12 cellular contexts compared by ENCODE assay signal in the genomic region with DNA sequence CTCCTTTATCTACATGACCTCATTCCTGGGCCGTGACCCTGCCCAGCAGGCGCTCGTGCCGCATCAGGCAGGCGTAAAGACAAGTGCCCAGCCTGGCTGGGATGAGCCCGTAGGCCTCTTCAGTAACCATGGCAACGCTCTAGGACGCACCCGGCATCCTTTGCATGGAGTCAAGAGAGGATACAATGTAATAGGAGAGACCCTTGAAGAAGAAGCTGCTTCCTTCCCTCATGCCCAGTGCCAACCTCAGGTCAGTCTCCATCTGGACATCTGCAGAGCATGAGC. TPM values are rescaled to one million over a fixed set of nuclear protein-coding genes. Genes with fewer than 3 reads are reported as not detected.
A peak's percentile ranks its signal among the peaks of the same experiment; 100 is the strongest.
DNase-seq lines count a peak whose midpoint lies in the region; ATAC-seq, FAIRE-seq and TF ChIP-seq lines count a peak whose summit lies in the region.
"Had no signal": no experiment of that assay in that cellular context is flagged by ENCODE, and none has a peak within 500 bp of the region (broad histone marks: within the 10 kb centered on the region; RNA-seq: fewer than 3 reads in every experiment).

No MANE protein-coding gene starts in this region.

- no peak overlapping the region for H3K27ac ChIP-seq in K562 (ENCODE audit: extremely low read depth, low read depth, low read length)

- WGBS in K562 (ENCODE audit: insufficient coverage, low coverage, missing lambda C conversion rate), result 12% methylated on average over 9 of the region's 9 CpGs

- H3K9me3 ChIP-seq in K562 (replicated peaks; ENCODE audit: control insufficient read depth, insufficient read depth, low read depth, low read length), result no peaks in the 10 kb centered on the region; the same call in none of the 2 replicates

- BruUV-seq in K562 (replicated peaks; lab: Mats Ljungman, UMichigan), result no TSS peak

- peaks cover under 1% of the 10 kb centered on the region; the same call in 1 of the 3 replicates for H3K79me2 ChIP-seq in K562 (ENCODE audit: control insufficient read depth, insufficient read depth, low read length)

- peak overlapping the region; percentile 26 to 60 for H3K4me3 Mint-ChIP-seq in stimulated activated naive CD8-positive, alpha-beta T cell treated with anti-CD3 and anti-CD28 coated beads, Interleukin-15, amount 100 ng/mL, for 72 hours

- H3K4me1 Mint-ChIP-seq in stimulated activated naive CD8-positive, alpha-beta T cell treated with anti-CD3 and anti-CD28 coated beads, Interleukin-15, amount 100 ng/mL, for 72 hours, result peaks cover 47% of the 10 kb centered on the region

- peak overlapping the region in 1 of 2 experiments; percentile 13; a peak in 1 of 4 replicates for H3K9ac ChIP-seq in K562 (ENCODE audit: insufficient read depth in 1 of 2, low read depth in 2 of 2, low read length in 2 of 2)

- no peaks in the 10 kb centered on the region for H3K27me3 Mint-ChIP-seq in stimulated activated naive CD8-positive, alpha-beta T cell treated with anti-CD3 and anti-CD28 coated beads, Interleukin-15, amount 100 ng/mL, for 72 hours

- no peaks in the 10 kb centered on the region for H3K36me3 ChIP-seq in K562 (ENCODE audit: control insufficient read depth, insufficient read depth, low read length)

- no peak for TF ChIP-seq EP300 in K562 (IDR thresholded peaks at IDR 0.05; ENCODE audit: low read length)

- intact Hi-C loops in K562 (cut with micrococcal nuclease), result no loop called here

- in situ Hi-C loops in K562 (cut with MboI), result no loop called here

- FAIRE-seq in K562 (lab: Jason Lieb, UNC), result no peak
- FAIRE-seq: GM18507 had no signal

- H3K4me1 ChIP-seq in K562 (replicated peaks in 1 of 2; ENCODE audit: control insufficient read depth in 2 of 2, insufficient read depth in 2 of 2, low read length in 2 of 2), result peaks cover 4 to 40% of the 10 kb centered on the region in 2 experiments; a peak in 4 of 5 replicates

- no peak for TF ChIP-seq POLR2A in K562 (conservative IDR thresholded peaks at IDR 0.05)

- H3K4me3 ChIP-seq in K562, result no peak overlapping the region
- H3K4me3 ChIP-seq: psoas muscle had no signal

- H3K4me2 ChIP-seq in K562 (ENCODE audit: insufficient read depth, low read length), result no peak overlapping the region

- DNase-seq in stimulated activated naive CD8-positive, alpha-beta T cell treated with anti-CD3 and anti-CD28 coated beads, Interleukin-15, amount 100 ng/mL, for 72 hours, result no peak
- DNase-seq in stimulated activated naive CD8-positive, alpha-beta T cell treated with anti-CD3 and anti-CD28 coated beads, Interleukin-15, Interleukin-2, amounts not matched to agents 100 U/mL and 50 U/mL, for 24 hours, result no peak
- DNase-seq in NCI-H1092 treated with DMSO at 0.1 percent for 48 hours (lab: John Stamatoyannopoulos, UW) (peak; percentile 63), K562 (ENCODE audit: extremely low read depth in 1 of 4, low spot score in 3 of 4) (no peak), NCI-H128 (lab: John Stamatoyannopoulos, UW; ENCODE audit: unreplicated experiment) (no peak)
- no peak for DNase-seq in activated CD8-positive, alpha-beta memory T cell treated with anti-CD3 and anti-CD28 coated beads, Interleukin-2, amount 50 U/mL, for 48 hours
- DNase-seq: NCI-H774, T1000 had no signal

- TF ChIP-seq RAD21 in K562 (CRISPR knock-in tag; conservative IDR thresholded peaks at IDR 0.05 in 1 of 2, IDR thresholded peaks at IDR 0.05 in 1 of 2), result no peak

- ATAC-seq in stimulated activated naive CD8-positive, alpha-beta T cell treated with anti-CD3 and anti-CD28 coated beads, Interleukin-15, amount 100 ng/mL, for 72 hours, result no peak
- ATAC-seq in stimulated activated naive CD8-positive, alpha-beta T cell treated with anti-CD3 and anti-CD28 coated beads, Interleukin-15, Interleukin-2, amounts not matched to agents 100 U/mL and 50 U/mL, for 24 hours, result no peak
- ATAC-seq in K562 (no peak), HG03571 (IDR thresholded peaks at IDR 0.05; ENCODE audit: unreplicated experiment) (no peak)
- ATAC-seq: left lobe of liver, psoas muscle had no signal

- no peaks in the 10 kb centered on the region for H3K9me1 ChIP-seq in K562 (ENCODE audit: control insufficient read depth, insufficient read depth, low read length)

- CTCF ChIA-PET in K562 (lab: Yijun Ruan, JAX; ENCODE audit: low intra/inter-chr PET ratio), result no interaction called here

- POLR2A ChIA-PET in K562 (lab: Yijun Ruan, JAX), result no interaction called here

- H3K27me3 ChIP-seq in K562 (ENCODE audit: control insufficient read depth in 2 of 2, insufficient read depth in 2 of 2, low read length in 2 of 2), result peaks cover 19 to 54% of the 10 kb centered on the region in 2 experiments

- no peak overlapping the region for H2AFZ ChIP-seq in K562 (ENCODE audit: low read depth, low read length)

- H3K27ac Mint-ChIP-seq in stimulated activated naive CD8-positive, alpha-beta T cell treated with anti-CD3 and anti-CD28 coated beads, Interleukin-15, amount 100 ng/mL, for 72 hours, result no peak overlapping the region

- H4K20me1 ChIP-seq in K562 (replicated peaks; ENCODE audit: control insufficient read depth, insufficient read depth, low read length), result no peaks in the 10 kb centered on the region

- no peak for TF ChIP-seq CTCF in K562 (IDR thresholded peaks at IDR 0.05 in 2 of 3, conservative IDR thresholded peaks at IDR 0.05 in 1 of 3; ENCODE audit: insufficient read depth in 2 of 3, low read depth in 1 of 3, low read length in 3 of 3)

- peaks cover 8 to 25% of the 10 kb centered on the region in 2 donors for H3K9me3 Mint-ChIP-seq in stimulated activated naive CD8-positive, alpha-beta T cell treated with anti-CD3 and anti-CD28 coated beads, Interleukin-15, amount 100 ng/mL, for 72 hours

RNA-seq across cellular contexts. Expression of gene LSM14B, which starts 5.0 kb away (rescaled TPM):
- 47.0 and 71.4 TPM in 2 replicates for total RNA-seq in K562 (2011; cell fraction: chromatin; rRNA removed; ENCODE audit: low replicate concordance)
- total RNA-seq in K562 (2011; cell fraction: nucleolus; rRNA removed), result 35.4 and 42.2 TPM in 2 replicates
- 57.3 and 73.7 TPM in 2 replicates for total RNA-seq in K562 (2011; cell fraction: nucleoplasm; rRNA removed)
- total RNA-seq in K562 (2014; rRNA removed), result 20.2 and 24.8 TPM in 2 replicates
- 12.8 and 13.1 TPM in 2 replicates for total RNA-seq in K562 (2014; rRNA removed; fragmentation: Illumina TruSeq; extraction: Trizol)
- total RNA-seq in K562 (2015; rRNA removed; fragmentation: Illumina TruSeq; extraction: Trizol), result 21.2 and 21.8 TPM in 2 replicates
- total RNA-seq in K562 (2021), result 32.7 and 36.0 TPM in 2 replicates
- 22.6 and 25.8 TPM in 2 replicates for polyA plus RNA-seq in K562 (2011; rRNA removed)
- 19.5 and 43.4 TPM in 2 replicates for polyA plus RNA-seq in K562 (2011; cell fraction: cytosol; rRNA removed)
- polyA plus RNA-seq in K562 (2011; cell fraction: nucleus; rRNA removed), result 40.4 and 59.2 TPM in 2 replicates
- polyA plus RNA-seq in K562 (2012), result 25.9 and 36.4 TPM in 2 replicates
- 19.5 and 25.0 TPM in 2 replicates for polyA plus RNA-seq in K562 (2014; fragmentation: Illumina TruSeq; extraction: Trizol)
- polyA plus RNA-seq in K562 (2014; fragmentation: Nextera tagmentation; extraction: Ambion mirVana), result under 1 TPM; 0.66 to 0.83 TPM
- 26.5 and 27.8 TPM in 2 replicates for polyA plus RNA-seq in K562 (2014; rRNA removed)
- polyA minus RNA-seq in K562 (2011; rRNA and poly(A)+ RNA removed), result 16.3 and 20.9 TPM in 2 replicates
- 13.7 and 20.2 TPM in 2 replicates for polyA minus RNA-seq in K562 (2011; cell fraction: cytosol; rRNA and poly(A)+ RNA removed)
- polyA minus RNA-seq in K562 (2011; cell fraction: nucleus; rRNA and poly(A)+ RNA removed), result 14.7 and 21.3 TPM in 2 replicates

RNA-seq across cellular contexts. Expression of gene PSMA7, which starts 25.9 kb away (rescaled TPM):
- total RNA-seq in K562 (2011; cell fraction: chromatin; rRNA removed; ENCODE audit: low replicate concordance), result 103 and 137 TPM in 2 replicates
- total RNA-seq in K562 (2011; cell fraction: nucleolus; rRNA removed), result 121 and 134 TPM in 2 replicates
- 107 and 114 TPM in 2 replicates for total RNA-seq in K562 (2011; cell fraction: nucleoplasm; rRNA removed)
- total RNA-seq in K562 (2014; rRNA removed), result 490 and 510 TPM in 2 replicates
- total RNA-seq in K562 (2014; rRNA removed; fragmentation: Illumina TruSeq; extraction: Trizol), result 263 and 283 TPM in 2 replicates
- total RNA-seq in K562 (2015; rRNA removed; fragmentation: Illumina TruSeq; extraction: Trizol), result 289 and 308 TPM in 2 replicates
- total RNA-seq in K562 (2021), result 413 and 431 TPM in 2 replicates
- polyA plus RNA-seq in K562 (2011; rRNA removed), result 404 and 422 TPM in 2 replicates
- polyA plus RNA-seq in K562 (2011; cell fraction: cytosol; rRNA removed), result 449 and 653 TPM in 2 replicates
- 316 and 321 TPM in 2 replicates for polyA plus RNA-seq in K562 (2011; cell fraction: nucleus; rRNA removed)
- 293 and 411 TPM in 2 replicates for polyA plus RNA-seq in K562 (2012)
- polyA plus RNA-seq in K562 (2014; fragmentation: Illumina TruSeq; extraction: Trizol), result 257 and 356 TPM in 2 replicates
- polyA plus RNA-seq in K562 (2014; fragmentation: Nextera tagmentation; extraction: Ambion mirVana), result 100 to 1,000 TPM; 303 to 393 TPM
- 472 and 507 TPM in 2 replicates for polyA plus RNA-seq in K562 (2014; rRNA removed)
- polyA minus RNA-seq in K562 (2011; rRNA and poly(A)+ RNA removed), result 166 and 211 TPM in 2 replicates
- polyA minus RNA-seq in K562 (2011; cell fraction: cytosol; rRNA and poly(A)+ RNA removed), result 85.6 and 105 TPM in 2 replicates
- polyA minus RNA-seq in K562 (2011; cell fraction: nucleus; rRNA and poly(A)+ RNA removed), result 46.9 and 66.2 TPM in 2 replicates

RNA-seq across cellular contexts. Expression of gene SS18L1, which starts 26.3 kb away (rescaled TPM):
- 73.1 and 90.7 TPM in 2 replicates for total RNA-seq in K562 (2011; cell fraction: chromatin; rRNA removed; ENCODE audit: low replicate concordance)
- 42.7 and 52.5 TPM in 2 replicates for total RNA-seq in K562 (2011; cell fraction: nucleolus; rRNA removed)
- 50.7 and 61.9 TPM in 2 replicates for total RNA-seq in K562 (2011; cell fraction: nucleoplasm; rRNA removed)
- total RNA-seq in K562 (2014; rRNA removed), result 17.5 and 22.4 TPM in 2 replicates
- 10.8 and 12.8 TPM in 2 replicates for total RNA-seq in K562 (2014; rRNA removed; fragmentation: Illumina TruSeq; extraction: Trizol)
- 15.1 and 15.2 TPM in 2 replicates for total RNA-seq in K562 (2015; rRNA removed; fragmentation: Illumina TruSeq; extraction: Trizol)
- total RNA-seq in K562 (2021), result 21.1 and 21.3 TPM in 2 replicates
- polyA plus RNA-seq in K562 (2011; rRNA removed), result 19.6 and 22.3 TPM in 2 replicates
- polyA plus RNA-seq in K562 (2011; cell fraction: cytosol; rRNA removed), result 20.5 and 44.1 TPM in 2 replicates
- 37.1 and 62.5 TPM in 2 replicates for polyA plus RNA-seq in K562 (2011; cell fraction: nucleus; rRNA removed)
- 15.5 and 18.1 TPM in 2 replicates for polyA plus RNA-seq in K562 (2012)
- polyA plus RNA-seq in K562 (2014; fragmentation: Illumina TruSeq; extraction: Trizol), result 14.9 and 15.3 TPM in 2 replicates
- polyA plus RNA-seq in K562 (2014; fragmentation: Nextera tagmentation; extraction: Ambion mirVana), result 1 to 10 TPM; 2.7 to 3.0 TPM
- polyA plus RNA-seq in K562 (2014; rRNA removed), result 28.3 and 32.6 TPM in 2 replicates
- 7.9 and 11.9 TPM in 2 replicates for polyA minus RNA-seq in K562 (2011; rRNA and poly(A)+ RNA removed)
- polyA minus RNA-seq in K562 (2011; cell fraction: cytosol; rRNA and poly(A)+ RNA removed), result 13.6 and 15.9 TPM in 2 replicates
- polyA minus RNA-seq in K562 (2011; cell fraction: nucleus; rRNA and poly(A)+ RNA removed), result 21.1 and 22.5 TPM in 2 replicates

RNA-seq across cellular contexts. Expression of gene TAF4, which starts 51.6 kb away (rescaled TPM):
- total RNA-seq in K562 (2011; cell fraction: chromatin; rRNA removed; ENCODE audit: low replicate concordance), result 55.2 and 60.4 TPM in 2 replicates
- total RNA-seq in K562 (2011; cell fraction: nucleolus; rRNA removed), result 24.2 and 29.5 TPM in 2 replicates
- total RNA-seq in K562 (2011; cell fraction: nucleoplasm; rRNA removed), result 37.6 and 39.3 TPM in 2 replicates
- total RNA-seq in K562 (2014; rRNA removed) (5.3 and 6.7 TPM in 2 replicates), K562 (2014; rRNA removed; fragmentation: Illumina TruSeq; extraction: Trizol) (5.7 and 7.1 TPM in 2 replicates), K562 (2015; rRNA removed; fragmentation: Illumina TruSeq; extraction: Trizol) (5.6 and 7.8 TPM in 2 replicates), K562 (2021) (20.4 and 28.3 TPM in 2 replicates)
- polyA plus RNA-seq in K562 (2011; rRNA removed) (3.6 and 3.9 TPM in 2 replicates), K562 (2014; fragmentation: Illumina TruSeq; extraction: Trizol) (12.4 and 14.6 TPM in 2 replicates), K562 (2014; fragmentation: Nextera tagmentation; extraction: Ambion mirVana) (under 1 TPM; 0.44 to 0.48 TPM), K562 (2014; rRNA removed) (11.5 and 11.6 TPM in 2 replicates)
- 3.1 and 9.7 TPM in 2 replicates for polyA plus RNA-seq in K562 (2011; cell fraction: cytosol; rRNA removed)
- 7.7 and 13.2 TPM in 2 replicates for polyA plus RNA-seq in K562 (2011; cell fraction: nucleus; rRNA removed)
- 10.2 and 14.4 TPM in 2 replicates for polyA plus RNA-seq in K562 (2012)
- 5.4 and 5.6 TPM in 2 replicates for polyA minus RNA-seq in K562 (2011; rRNA and poly(A)+ RNA removed)
- polyA minus RNA-seq in K562 (2011; cell fraction: cytosol; rRNA and poly(A)+ RNA removed), result 16.1 and 22.1 TPM in 2 replicates
- 6.1 and 8.2 TPM in 2 replicates for polyA minus RNA-seq in K562 (2011; cell fraction: nucleus; rRNA and poly(A)+ RNA removed)
